Comparison of ENCODE assay signal across 16 cellular contexts in the genomic region with DNA sequence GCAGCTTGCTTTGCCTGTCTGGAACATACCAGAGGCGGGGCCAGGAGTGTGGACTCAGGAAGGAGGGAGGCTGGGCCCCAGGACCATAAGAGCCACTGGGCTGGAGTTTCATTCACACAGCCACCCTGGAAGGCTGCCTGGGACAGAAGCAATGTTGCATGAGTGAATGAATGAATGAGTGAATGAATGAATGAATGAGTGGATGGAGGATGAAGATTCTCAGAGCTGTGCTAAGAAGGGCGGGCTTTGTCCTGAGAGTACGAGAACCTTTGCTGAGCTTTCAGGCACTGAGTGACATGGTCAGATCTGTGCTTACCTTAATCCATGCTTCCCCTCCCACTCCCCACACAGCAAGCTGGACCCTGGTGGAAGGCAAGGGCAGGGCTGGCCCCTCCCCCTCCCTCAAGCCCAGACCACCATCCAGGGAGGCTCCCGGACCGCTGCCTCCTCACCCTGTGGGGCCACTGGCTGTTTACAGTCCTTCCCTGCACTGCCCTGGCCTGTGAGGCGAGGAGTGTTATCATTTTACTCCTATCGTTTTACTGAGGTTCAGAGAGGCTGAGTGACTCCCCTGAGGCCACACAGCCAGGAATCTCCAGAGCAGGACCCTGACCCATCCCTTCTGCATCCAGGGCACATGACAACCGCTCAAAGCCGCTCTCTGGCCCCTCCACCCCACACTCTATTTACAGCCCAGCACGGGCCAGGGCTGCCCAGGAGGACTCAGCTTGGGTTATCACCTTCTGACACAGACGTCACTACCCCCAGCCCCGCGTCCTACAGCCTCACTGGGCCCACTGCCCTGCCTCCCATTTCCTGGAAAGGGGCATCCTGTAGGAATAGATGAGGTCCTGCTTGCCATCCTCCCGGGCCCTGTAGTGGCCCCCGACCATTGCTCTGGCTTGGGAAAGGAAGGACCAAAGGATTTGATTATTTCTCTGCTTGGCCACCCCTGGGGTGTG.
DNase-seq lines count a peak whose midpoint lies in the region; ATAC-seq, FAIRE-seq and TF ChIP-seq lines count a peak whose summit lies in the region.
"Had no signal": no experiment of that assay in that cellular context is flagged by ENCODE, and none has a peak within 500 bp of the region (broad histone marks: within the 10 kb centered on the region; RNA-seq: fewer than 3 reads in every experiment).

No MANE protein-coding gene starts in this region.

- SMC1A ChIA-PET in GM12878 (lab: Charles Lee; ENCODE audit: uncharacterized antibody, unreplicated experiment): no interaction called here

- H3K79me2 ChIP-seq in HepG2 (ENCODE audit: insufficient read depth, low read length): no peaks in the 10 kb centered on the region
- H3K79me2 ChIP-seq in GM12878 (ENCODE audit: control insufficient read depth, insufficient read depth, low read length): no peaks in the 10 kb centered on the region

- H3K4me3 ChIP-seq in HepG2 (replicated peaks in 1 of 3; ENCODE audit: insufficient read depth in 1 of 3, low read depth in 2 of 3, low read length in 3 of 3) (no peak overlapping the region), right lobe of liver (no peak overlapping the region), GM12878 (no peak overlapping the region), kidney (ENCODE audit: low read length in 2 of 2) (no peak overlapping the region)

- 13% methylated on average over 15 of the region's 15 CpGs for WGBS in HepG2 (ENCODE audit: low lambda C conversion rate)
- WGBS in right lobe of liver (ENCODE audit: insufficient coverage, low coverage, low lambda C conversion rate, missing lambda C conversion rate): 50% methylated on average over 9 of the region's 15 CpGs
- 9% methylated on average over 15 of the region's 15 CpGs for WGBS in GM12878 (ENCODE audit: insufficient coverage, insufficient replicate concordance, low lambda C conversion rate, missing lambda C conversion rate)

- TF ChIP-seq RAD21 in HepG2 (CRISPR knock-in tag; IDR thresholded peaks at IDR 0.05): no peak
- TF ChIP-seq RAD21 in GM12878 (IDR thresholded peaks at IDR 0.05; ENCODE audit: insufficient read depth, low read depth, low read length): no peak

- no peaks in the 10 kb centered on the region for H3K9me3 ChIP-seq in HepG2 (ENCODE audit: low read length)
- no peaks in the 10 kb centered on the region for H3K9me3 ChIP-seq in right lobe of liver
- H3K9me3 ChIP-seq in GM12878 (replicated peaks; ENCODE audit: control insufficient read depth, insufficient read depth, low read length): no peaks in the 10 kb centered on the region
- H3K9me3 ChIP-seq in kidney (ENCODE audit: control insufficient read depth in 1 of 2, low read length in 2 of 2): no peaks in the 10 kb centered on the region

- no peak for FAIRE-seq in HepG2 (lab: Jason Lieb, UNC)
- FAIRE-seq in GM12878 (lab: Jason Lieb, UNC): no peak
- no peak for FAIRE-seq in kidney (lab: Jason Lieb, UNC)
- FAIRE-seq: A204.1, D721Med, G401.6, GM12892 had no signal

- DNase-seq in HepG2 (ENCODE audit: low spot score) (no peak), right lobe of liver (no peak), GM12878 (ENCODE audit: low read depth, low spot score) (no peak), kidney (peak; percentile 48), pons (ENCODE audit: low spot score) (no peak)
- DNase-seq: CD8-positive, alpha-beta T cell; COR-L47; DMS153; DMS79 treated with DMSO at 0.1 percent for 48 hours; EL had no signal

- H3K36me3 ChIP-seq in HepG2 (replicated peaks in 1 of 2; ENCODE audit: control insufficient read depth in 1 of 2, insufficient read depth in 2 of 2, low read length in 2 of 2) (no peaks in the 10 kb centered on the region), right lobe of liver (no peaks in the 10 kb centered on the region), GM12878 (ENCODE audit: control insufficient read depth in 2 of 2, insufficient read depth in 2 of 2, low read length in 1 of 2) (no peaks in the 10 kb centered on the region), kidney (ENCODE audit: control insufficient read depth in 1 of 2, insufficient read depth in 2 of 2, low read length in 2 of 2) (no peaks in the 10 kb centered on the region)

- no peak overlapping the region for H3K4me2 ChIP-seq in HepG2 (ENCODE audit: low read depth, low read length)
- no peak overlapping the region for H3K4me2 ChIP-seq in GM12878 (ENCODE audit: control insufficient read depth, insufficient read depth)

- H4K20me1 ChIP-seq in HepG2 (ENCODE audit: insufficient read depth, low read length) (peaks cover 2% of the 10 kb centered on the region; the same call in 1 of the 2 replicates), GM12878 (ENCODE audit: control insufficient read depth, insufficient read depth) (no peaks in the 10 kb centered on the region)

- no TSS peak for BruUV-seq in HepG2 (replicated peaks; lab: Mats Ljungman, UMichigan)
- BruUV-seq in GM12878 (replicated peaks; lab: Mats Ljungman, UMichigan): no TSS peak

- H3K9ac ChIP-seq in HepG2 (ENCODE audit: insufficient read depth, low read depth, low read length) (no peak overlapping the region), GM12878 (ENCODE audit: control insufficient read depth, insufficient read depth, low read length) (no peak overlapping the region), kidney (ENCODE audit: low read length in 2 of 2) (no peak overlapping the region)

- CTCF ChIA-PET in HepG2 (lab: Yijun Ruan, JAX; ENCODE audit: low intra/inter-chr PET ratio, low total read pairs) (no interaction called here), GM12878 (lab: Yijun Ruan, JAX) (no interaction called here)

- intact Hi-C loops in HepG2 (cut with micrococcal nuclease; ENCODE audit: unreplicated experiment): no loop called here
- intact Hi-C loops in right lobe of liver (cut with DNase I): no loop called here
- intact Hi-C loops in GM12878 (cut with micrococcal nuclease; ENCODE audit: unreplicated experiment): no loop called here
- intact Hi-C loops in kidney (cut with DNase I): no loop called here

- in situ Hi-C loops in HepG2 (cut with HindIII; ENCODE audit: extremely low pct_ligation_motif_present, low pct_unique_long_range_greater_than_20kb): no loop called here
- in situ Hi-C loops in GM12878 (cut with MboI): loop anchor here (5.0 kb wide), 1 partner anchor 51 kb away; no protein-coding TSS in a partner anchor

- POLR2A ChIA-PET in HepG2 (lab: Yijun Ruan, JAX): no interaction called here
- POLR2A ChIA-PET in GM12878 (lab: Charles Lee): no interaction called here

- H3K27me3 ChIP-seq in HepG2 (ENCODE audit: control insufficient read depth in 1 of 2, insufficient read depth in 2 of 2, low read length in 2 of 2) (peaks cover 12 to 42% of the 10 kb centered on the region in 2 experiments; a peak in 4 of 5 replicates), right lobe of liver (no peaks in the 10 kb centered on the region), GM12878 (replicated peaks in 1 of 2; ENCODE audit: control insufficient read depth in 2 of 2, insufficient read depth in 2 of 2, low read length in 1 of 2) (no peaks in the 10 kb centered on the region)

- TF ChIP-seq CTCF in HepG2 (CRISPR knock-in tag; IDR thresholded peaks at IDR 0.05): no peak
- no peak for TF ChIP-seq CTCF in right lobe of liver (IDR thresholded peaks at IDR 0.05)
- no peak for TF ChIP-seq CTCF in GM12878 (IDR thresholded peaks at IDR 0.05 in 2 of 3, conservative IDR thresholded peaks at IDR 0.05 in 1 of 3; ENCODE audit: control insufficient read depth in 2 of 3, extremely low read depth in 1 of 3, insufficient read depth in 1 of 3, low read depth in 3 of 3, low read length in 3 of 3)
- no peak for TF ChIP-seq CTCF in kidney (IDR thresholded peaks at IDR 0.05; ENCODE audit: borderline replicate concordance, extremely low read depth, insufficient read depth)

- H3K4me1 ChIP-seq in HepG2 (ENCODE audit: insufficient read depth, low read length) (no peaks in the 10 kb centered on the region), right lobe of liver (no peaks in the 10 kb centered on the region), GM12878 (ENCODE audit: control insufficient read depth, insufficient read depth, low read length) (no peaks in the 10 kb centered on the region), kidney (ENCODE audit: control insufficient read depth in 1 of 2, insufficient read depth in 1 of 2, low read depth in 1 of 2, low read length in 2 of 2) (no peaks in the 10 kb centered on the region)

- H3K27ac ChIP-seq in HepG2 (ENCODE audit: extremely low read length, insufficient read depth, low read length) (no peak overlapping the region), right lobe of liver (no peak overlapping the region), GM12878 (ENCODE audit: control insufficient read depth, insufficient read depth) (no peak overlapping the region), kidney (ENCODE audit: low read depth in 2 of 2, low read length in 2 of 2) (no peak overlapping the region)

- ATAC-seq in HepG2 (no peak), right lobe of liver (no peak), GM12878 (no peak), HG03565 (IDR thresholded peaks at IDR 0.05; ENCODE audit: unreplicated experiment) (no peak), GM21528 (IDR thresholded peaks at IDR 0.05; ENCODE audit: low FRiP score, unreplicated experiment) (no peak)
- ATAC-seq: CD8-positive, alpha-beta T cell had no signal

- H2AFZ ChIP-seq in HepG2 (ENCODE audit: low read length) (no peak overlapping the region), GM12878 (ENCODE audit: control insufficient read depth, low read depth, low read length) (no peak overlapping the region)

- RAD21 ChIA-PET in GM12878 (lab: Charles Lee; ENCODE audit: unreplicated experiment): no interaction called here

- no peak for TF ChIP-seq POLR2A in HepG2 (IDR thresholded peaks at IDR 0.05; ENCODE audit: insufficient read depth in 1 of 2, low read depth in 2 of 2, low read length in 2 of 2)
- no peak for TF ChIP-seq POLR2A in right lobe of liver (IDR thresholded peaks at IDR 0.05)
- TF ChIP-seq POLR2A in GM12878 (IDR thresholded peaks at IDR 0.05; ENCODE audit: low read depth, low read length): no peak

- TF ChIP-seq EP300 in HepG2 (IDR thresholded peaks at IDR 0.05; ENCODE audit: low read depth in 2 of 2, low read length in 2 of 2) (no peak), HepG2 (CRISPR knock-in tag; IDR thresholded peaks at IDR 0.05; ENCODE audit: borderline replicate concordance) (no peak), GM12878 (IDR thresholded peaks at IDR 0.05; ENCODE audit: borderline replicate concordance in 1 of 2, control insufficient read depth in 1 of 2, low read depth in 2 of 2, low read length in 2 of 2) (no peak)

TF ChIP-seq in HepG2, 621 proteins besides CTCF, POLR2A, EP300 and RAD21:
- TF ChIP-seq NFRKB (IDR thresholded peaks at IDR 0.05) (no peak), ZNF768 (CRISPR knock-in tag; IDR thresholded peaks at IDR 0.05) (peak; percentile 94)

TF ChIP-seq in GM12878, 131 proteins besides CTCF, POLR2A, EP300 and RAD21:
- TF ChIP-seq KAT2A (conservative IDR thresholded peaks at IDR 0.05; ENCODE audit: control insufficient read depth, low read depth, low read length) (no peak), ZNF24 (IDR thresholded peaks at IDR 0.05) (peak; percentile 23; the same call in 1 of the 2 replicates)
